Comparison of ENCODE assay signal across 22 cellular contexts in genomic region chr10:23146069-23146657, GRCh38. TPM values are rescaled to one million over a fixed set of nuclear protein-coding genes. Genes with fewer than 3 reads are reported as not detected.
DNase-seq lines count a peak whose midpoint lies in the region; ATAC-seq, FAIRE-seq and TF ChIP-seq lines count a peak whose summit lies in the region.
"Had no signal": no experiment of that assay in that cellular context is flagged by ENCODE, and none has a peak within 500 bp of the region (broad histone marks: within the 10 kb centered on the region; RNA-seq: fewer than 3 reads in every experiment).

No MANE protein-coding gene starts in this region.

- DNase-seq in NCI-H146 (lab: John Stamatoyannopoulos, UW) (peak; percentile 43), NCI-H146 treated with DMSO at 0.1 percent for 48 hours (lab: John Stamatoyannopoulos, UW; ENCODE audit: unreplicated experiment) (no peak), HepG2 (ENCODE audit: low spot score) (no peak), right lobe of liver (no peak), WTC11 (ENCODE audit: low spot score) (no peak), upper lobe of right lung (no peak), T-helper 9 cell (no peak), SIG-M5 treated with dmso at 0.1 percent for 504 hours (lab: John Stamatoyannopoulos, UW; ENCODE audit: unreplicated experiment) (no peak)
- DNase-seq: 8988T; GOT3; KG1; NCI-H1048; NCI-H1930; NK-92 treated with Interleukin-12 subunit alpha and Interleukin-12 subunit beta, amount 100 ng/mL, for 24 hours; SHP77 had no signal

- H3K27ac ChIP-seq in HepG2 (ENCODE audit: extremely low read length, insufficient read depth, low read length) (no peak overlapping the region), right lobe of liver (no peak overlapping the region), upper lobe of right lung (no peak overlapping the region)

- TF ChIP-seq EP300 in HepG2 (IDR thresholded peaks at IDR 0.05; ENCODE audit: low read depth in 2 of 2, low read length in 2 of 2) (no peak), HepG2 (CRISPR knock-in tag; IDR thresholded peaks at IDR 0.05; ENCODE audit: borderline replicate concordance) (no peak)

- H3K9me3 ChIP-seq in HepG2 (ENCODE audit: low read length) (no peaks in the 10 kb centered on the region), right lobe of liver (no peaks in the 10 kb centered on the region), upper lobe of right lung (no peaks in the 10 kb centered on the region)

- no TSS peak for BruUV-seq in HepG2 (replicated peaks; lab: Mats Ljungman, UMichigan)

- H3K9ac ChIP-seq in HepG2 (ENCODE audit: insufficient read depth, low read depth, low read length), result no peak overlapping the region

- no peaks in the 10 kb centered on the region for H3K9me3 Mint-ChIP-seq in WTC11
- H3K9me3 Mint-ChIP-seq: T-helper 1 cell treated with Interleukin-12 subunit alpha and Interleukin-12 subunit beta and Interleukin-4 antibody, amounts not matched to agents 30 μg/mL and 1 μg/mL, for 36 hours had no signal

- no peaks in the 10 kb centered on the region for H3K27me3 Mint-ChIP-seq in WTC11 (ENCODE audit: low read depth)

- 33% methylated on average over 11 of the region's 14 CpGs for WGBS in HepG2 (ENCODE audit: low lambda C conversion rate)
- 67% methylated on average over 8 of the region's 14 CpGs for WGBS in right lobe of liver (ENCODE audit: insufficient coverage, low coverage, low lambda C conversion rate, missing lambda C conversion rate)

- no peaks in the 10 kb centered on the region for H3K36me3 Mint-ChIP-seq in WTC11

- FAIRE-seq in HepG2 (lab: Jason Lieb, UNC), result no peak
- FAIRE-seq: GM12892 had no signal

- TF ChIP-seq POLR2A in HepG2 (IDR thresholded peaks at IDR 0.05; ENCODE audit: insufficient read depth in 1 of 2, low read depth in 2 of 2, low read length in 2 of 2), result no peak
- no peak for TF ChIP-seq POLR2A in right lobe of liver (IDR thresholded peaks at IDR 0.05)

- no peaks in the 10 kb centered on the region for H3K79me2 ChIP-seq in HepG2 (ENCODE audit: insufficient read depth, low read length)

- H3K36me3 ChIP-seq in HepG2 (replicated peaks in 1 of 2; ENCODE audit: control insufficient read depth in 1 of 2, insufficient read depth in 2 of 2, low read length in 2 of 2), result no peaks in the 10 kb centered on the region
- no peaks in the 10 kb centered on the region for H3K36me3 ChIP-seq in right lobe of liver
- H3K36me3 ChIP-seq in upper lobe of right lung, result no peaks in the 10 kb centered on the region

- no peak for TF ChIP-seq CTCF in HepG2 (CRISPR knock-in tag; IDR thresholded peaks at IDR 0.05)
- TF ChIP-seq CTCF in right lobe of liver (IDR thresholded peaks at IDR 0.05), result no peak
- TF ChIP-seq CTCF in WTC11 (IDR thresholded peaks at IDR 0.05), result no peak
- TF ChIP-seq CTCF in upper lobe of right lung (IDR thresholded peaks at IDR 0.05), result no peak

- no peaks in the 10 kb centered on the region for H3K4me1 Mint-ChIP-seq in WTC11

- peaks cover 0 to 2% of the 10 kb centered on the region in 2 experiments; a peak in 1 of 5 replicates for H3K27me3 ChIP-seq in HepG2 (ENCODE audit: control insufficient read depth in 1 of 2, insufficient read depth in 2 of 2, low read length in 2 of 2)
- no peaks in the 10 kb centered on the region for H3K27me3 ChIP-seq in right lobe of liver
- no peaks in the 10 kb centered on the region for H3K27me3 ChIP-seq in upper lobe of right lung

- H3K4me3 Mint-ChIP-seq in WTC11, result no peak overlapping the region
- H3K4me3 Mint-ChIP-seq: T-helper 1 cell treated with Interleukin-12 subunit alpha and Interleukin-12 subunit beta and Interleukin-4 antibody, amounts not matched to agents 30 μg/mL and 1 μg/mL, for 36 hours had no signal

- CTCF ChIA-PET in HepG2 (lab: Yijun Ruan, JAX; ENCODE audit: low intra/inter-chr PET ratio, low total read pairs) (no interaction called here), WTC11 (lab: Charles Lee) (interaction anchor here (2.0 kb wide), 1 partner anchor 11 kb away, joined by 10 read pairs; no protein-coding TSS in a partner anchor)

- intact Hi-C loops in HepG2 (cut with micrococcal nuclease; ENCODE audit: unreplicated experiment) (no loop called here), right lobe of liver (cut with DNase I) (no loop called here), upper lobe of right lung (cut with DNase I) (no loop called here)

- no peak; the same call in 2 of the 3 replicates for ATAC-seq in HepG2
- ATAC-seq in right lobe of liver, result no peak
- ATAC-seq in WTC11, result peak; percentile 28; the same call in 1 of the 2 replicates
- peak; percentile 36 for ATAC-seq in upper lobe of right lung

- in situ Hi-C loops in HepG2 (cut with HindIII; ENCODE audit: extremely low pct_ligation_motif_present, low pct_unique_long_range_greater_than_20kb), result no loop called here

- POLR2A ChIA-PET in HepG2 (lab: Yijun Ruan, JAX), result no interaction called here
- POLR2A ChIA-PET in WTC11 (lab: Charles Lee), result no interaction called here

- H4K20me1 ChIP-seq in HepG2 (ENCODE audit: insufficient read depth, low read length), result no peaks in the 10 kb centered on the region

- no peak for TF ChIP-seq RAD21 in HepG2 (CRISPR knock-in tag; IDR thresholded peaks at IDR 0.05)

- H3K27ac Mint-ChIP-seq in WTC11, result no peak overlapping the region
- H3K27ac Mint-ChIP-seq: T-helper 1 cell treated with Interleukin-12 subunit alpha and Interleukin-12 subunit beta and Interleukin-4 antibody, amounts not matched to agents 30 μg/mL and 1 μg/mL, for 36 hours had no signal

- no peaks in the 10 kb centered on the region for H3K4me1 ChIP-seq in HepG2 (ENCODE audit: insufficient read depth, low read length)
- no peaks in the 10 kb centered on the region for H3K4me1 ChIP-seq in right lobe of liver
- H3K4me1 ChIP-seq in upper lobe of right lung, result no peaks in the 10 kb centered on the region

- H3K4me2 ChIP-seq in HepG2 (ENCODE audit: low read depth, low read length), result 0 out of 2 replicates have a peak overlapping the region, but pooled peaks have one; percentile 7

- H2AFZ ChIP-seq in HepG2 (ENCODE audit: low read length), result no peak overlapping the region

- H3K4me3 ChIP-seq in HepG2 (replicated peaks in 1 of 3; ENCODE audit: insufficient read depth in 1 of 3, low read depth in 2 of 3, low read length in 3 of 3), result no peak overlapping the region
- no peak overlapping the region for H3K4me3 ChIP-seq in right lobe of liver
- no peak overlapping the region for H3K4me3 ChIP-seq in upper lobe of right lung

TF ChIP-seq in HepG2, 621 proteins besides CTCF, POLR2A, EP300 and RAD21 (continues in another document):
- TF ChIP-seq AGO2 (optimal IDR thresholded peaks at IDR 0.05; ENCODE audit: low read depth, low read length), result no peak

RNA-seq across cellular contexts. Expression of gene PTF1A, which starts 45.9 kb away (rescaled TPM):
- total RNA-seq in HepG2 (2016; rRNA removed; fragmentation: Illumina TruSeq; extraction: Trizol), result not detected in 2 replicates
- not detected in 2 replicates for total RNA-seq in HepG2 (2016; cell fraction: cytosol; rRNA removed; fragmentation: Illumina TruSeq; extraction: Trizol; ENCODE audit: low read depth)
- total RNA-seq in HepG2 (2016; cell fraction: insoluble cytoplasmic fraction; rRNA removed; fragmentation: Illumina TruSeq; extraction: Trizol), result not detected in 2 replicates
- not detected in 2 replicates for total RNA-seq in HepG2 (2016; cell fraction: membrane; rRNA removed; fragmentation: Illumina TruSeq; extraction: Trizol)
- not detected in 2 replicates for total RNA-seq in HepG2 (2016; cell fraction: nucleus; rRNA removed; fragmentation: Illumina TruSeq; extraction: Trizol)
- not detected in 2 replicates for polyA plus RNA-seq in HepG2 (2011; rRNA removed)
- not detected in 2 replicates for polyA plus RNA-seq in HepG2 (2011; cell fraction: cytosol; rRNA removed)
- not detected in 2 replicates for polyA plus RNA-seq in HepG2 (2011; cell fraction: nucleus; rRNA removed)
- not detected in 2 replicates for polyA plus RNA-seq in HepG2 (2012)
- polyA plus RNA-seq in HepG2 (2016; cell fraction: cytosol; fragmentation: Illumina TruSeq; extraction: Trizol; ENCODE audit: low read depth), result not detected in 2 replicates
- polyA plus RNA-seq in HepG2 (2016; cell fraction: insoluble cytoplasmic fraction; fragmentation: Illumina TruSeq; extraction: Trizol; ENCODE audit: low read depth), result not detected in 2 replicates
- polyA plus RNA-seq in HepG2 (2016; cell fraction: membrane; fragmentation: Illumina TruSeq; extraction: Trizol; ENCODE audit: low read depth), result not detected in 2 replicates
- polyA plus RNA-seq in HepG2 (2016; cell fraction: nucleus; fragmentation: Illumina TruSeq; extraction: Trizol; ENCODE audit: insufficient read depth, low read depth), result not detected in 2 replicates
- not detected in 2 replicates for polyA minus RNA-seq in HepG2 (2011; rRNA and poly(A)+ RNA removed; ENCODE audit: low replicate concordance)
- not detected in 2 replicates for polyA minus RNA-seq in HepG2 (2011; cell fraction: cytosol; rRNA and poly(A)+ RNA removed)
- not detected in 2 replicates for polyA minus RNA-seq in HepG2 (2011; cell fraction: nucleus; rRNA and poly(A)+ RNA removed)
- not detected for total RNA-seq in right lobe of liver
- 0.11 TPM in 1 of 3 replicates, not detected in the others for total RNA-seq in WTC11 (2021)
- not detected for total RNA-seq in upper lobe of right lung
- total RNA-seq: Daoy, M059J, NCI-H460, OCI-LY7 had no signal
- polyA plus RNA-seq: BJ had no signal

RNA-seq across cellular contexts. Expression of gene MSRB2, which starts 50.8 kb away (rescaled TPM):
- total RNA-seq in HepG2 (2016; rRNA removed; fragmentation: Illumina TruSeq; extraction: Trizol) (5.2 and 8.3 TPM in 2 replicates), right lobe of liver (10 to 100 TPM; 15.3 to 40.2 (median 31.7) TPM), WTC11 (2021) (9.6 to 15.0 TPM (median 14.1 TPM) in 3 replicates), upper lobe of right lung (27.1 TPM)
- 2.9 and 3.6 TPM in 2 replicates for total RNA-seq in HepG2 (2016; cell fraction: cytosol; rRNA removed; fragmentation: Illumina TruSeq; extraction: Trizol; ENCODE audit: low read depth)
- total RNA-seq in HepG2 (2016; cell fraction: insoluble cytoplasmic fraction; rRNA removed; fragmentation: Illumina TruSeq; extraction: Trizol), result 6.5 and 7.4 TPM in 2 replicates
- total RNA-seq in HepG2 (2016; cell fraction: membrane; rRNA removed; fragmentation: Illumina TruSeq; extraction: Trizol), result 5.4 and 7.8 TPM in 2 replicates
- total RNA-seq in HepG2 (2016; cell fraction: nucleus; rRNA removed; fragmentation: Illumina TruSeq; extraction: Trizol), result 3.2 and 6.3 TPM in 2 replicates
- 22.1 and 23.3 TPM in 2 replicates for polyA plus RNA-seq in HepG2 (2011; rRNA removed)
- 13.6 and 15.3 TPM in 2 replicates for polyA plus RNA-seq in HepG2 (2011; cell fraction: cytosol; rRNA removed)
- polyA plus RNA-seq in HepG2 (2011; cell fraction: nucleus; rRNA removed), result 7.6 and 10.5 TPM in 2 replicates
- 11.5 and 14.6 TPM in 2 replicates for polyA plus RNA-seq in HepG2 (2012)
- 6.2 and 9.1 TPM in 2 replicates for polyA plus RNA-seq in HepG2 (2016; cell fraction: cytosol; fragmentation: Illumina TruSeq; extraction: Trizol; ENCODE audit: low read depth)
- polyA plus RNA-seq in HepG2 (2016; cell fraction: insoluble cytoplasmic fraction; fragmentation: Illumina TruSeq; extraction: Trizol; ENCODE audit: low read depth), result 7.0 and 7.6 TPM in 2 replicates
- 7.7 and 12.3 TPM in 2 replicates for polyA plus RNA-seq in HepG2 (2016; cell fraction: membrane; fragmentation: Illumina TruSeq; extraction: Trizol; ENCODE audit: low read depth)
- polyA plus RNA-seq in HepG2 (2016; cell fraction: nucleus; fragmentation: Illumina TruSeq; extraction: Trizol; ENCODE audit: insufficient read depth, low read depth), result 11.1 and 15.3 TPM in 2 replicates
- 9.2 and 16.2 TPM in 2 replicates for polyA minus RNA-seq in HepG2 (2011; rRNA and poly(A)+ RNA removed; ENCODE audit: low replicate concordance)
- polyA minus RNA-seq in HepG2 (2011; cell fraction: cytosol; rRNA and poly(A)+ RNA removed), result 2.2 and 6.8 TPM in 2 replicates
- polyA minus RNA-seq in HepG2 (2011; cell fraction: nucleus; rRNA and poly(A)+ RNA removed), result 0.90 and 3.7 TPM in 2 replicates

Comparison
In these comparisons a context has a peak if more than half of its experiments do, and no peak if none do; other contexts are left out.
1. ATAC-seq: peak in WTC11 (single experiment) and upper lobe of right lung (single experiment); none in HepG2 (single experiment) and right lobe of liver (0 of 4).